1 cellular context compared by ENCODE assay signal in genomic region chr7:140060788-140061606, GRCh38.
TF ChIP-seq lines count a peak whose summit lies in the region.

No MANE protein-coding gene starts in this region.

TF ChIP-seq in HepG2, 621 proteins besides CTCF, POLR2A, EP300 and RAD21 (continued from another document):
- no peak for TF ChIP-seq ZNF446 (CRISPR knock-in tag; IDR thresholded peaks at IDR 0.05)
- 0 out of 2 replicates have a peak, but pooled peaks have one; percentile 23 for TF ChIP-seq ERF (CRISPR knock-in tag; IDR thresholded peaks at IDR 0.05)
- TF ChIP-seq ZSCAN21 (CRISPR knock-in tag; IDR thresholded peaks at IDR 0.05; ENCODE audit: borderline replicate concordance) = no peak
- TF ChIP-seq TFAP4 (IDR thresholded peaks at IDR 0.05; ENCODE audit: borderline replicate concordance, low read depth) = 0 out of 2 replicates have a peak, but pooled peaks have one; percentile 19
- TF ChIP-seq NFYB (CRISPR knock-in tag; IDR thresholded peaks at IDR 0.05) = no peak
- no peak for TF ChIP-seq ZSCAN25 (CRISPR knock-in tag; IDR thresholded peaks at IDR 0.05)
- no peak for TF ChIP-seq ZNF652 (CRISPR knock-in tag; IDR thresholded peaks at IDR 0.05; ENCODE audit: borderline replicate concordance, low read depth)
- no peak for TF ChIP-seq ZMAT5 (CRISPR knock-in tag; IDR thresholded peaks at IDR 0.05; ENCODE audit: borderline replicate concordance, low read depth)
- TF ChIP-seq STAG1 (CRISPR knock-in tag; IDR thresholded peaks at IDR 0.05) = no peak
- no peak for TF ChIP-seq TFE3 (CRISPR knock-in tag; IDR thresholded peaks at IDR 0.05)
- TF ChIP-seq GABPB1 (CRISPR knock-in tag; IDR thresholded peaks at IDR 0.05) = no peak
- no peak for TF ChIP-seq ZFP82 (CRISPR knock-in tag; IDR thresholded peaks at IDR 0.05; ENCODE audit: borderline replicate concordance)
- TF ChIP-seq, protein P1, sequence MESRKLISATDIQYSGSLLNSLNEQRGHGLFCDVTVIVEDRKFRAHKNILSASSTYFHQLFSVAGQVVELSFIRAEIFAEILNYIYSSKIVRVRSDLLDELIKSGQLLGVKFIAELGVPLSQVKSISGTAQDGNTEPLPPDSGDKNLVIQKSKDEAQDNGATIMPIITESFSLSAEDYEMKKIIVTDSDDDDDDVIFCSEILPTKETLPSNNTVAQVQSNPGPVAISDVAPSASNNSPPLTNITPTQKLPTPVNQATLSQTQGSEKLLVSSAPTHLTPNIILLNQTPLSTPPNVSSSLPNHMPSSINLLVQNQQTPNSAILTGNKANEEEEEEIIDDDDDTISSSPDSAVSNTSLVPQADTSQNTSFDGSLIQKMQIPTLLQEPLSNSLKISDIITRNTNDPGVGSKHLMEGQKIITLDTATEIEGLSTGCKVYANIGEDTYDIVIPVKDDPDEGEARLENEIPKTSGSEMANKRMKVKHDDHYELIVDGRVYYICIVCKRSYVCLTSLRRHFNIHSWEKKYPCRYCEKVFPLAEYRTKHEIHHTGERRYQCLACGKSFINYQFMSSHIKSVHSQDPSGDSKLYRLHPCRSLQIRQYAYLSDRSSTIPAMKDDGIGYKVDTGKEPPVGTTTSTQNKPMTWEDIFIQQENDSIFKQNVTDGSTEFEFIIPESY (CRISPR knock-in tag; IDR thresholded peaks at IDR 0.05) = peak; percentile 30; the same call in 1 of the 2 replicates
- TF ChIP-seq ZMYM4 (CRISPR knock-in tag; IDR thresholded peaks at IDR 0.05) = no peak
- TF ChIP-seq ZZZ3 (CRISPR knock-in tag; IDR thresholded peaks at IDR 0.05; ENCODE audit: borderline replicate concordance) = no peak
- TF ChIP-seq ZNF562 (CRISPR knock-in tag; IDR thresholded peaks at IDR 0.05; ENCODE audit: borderline replicate concordance) = no peak
- no peak for TF ChIP-seq ZNF552 (CRISPR knock-in tag; IDR thresholded peaks at IDR 0.05; ENCODE audit: borderline replicate concordance)
- TF ChIP-seq, protein P2, sequence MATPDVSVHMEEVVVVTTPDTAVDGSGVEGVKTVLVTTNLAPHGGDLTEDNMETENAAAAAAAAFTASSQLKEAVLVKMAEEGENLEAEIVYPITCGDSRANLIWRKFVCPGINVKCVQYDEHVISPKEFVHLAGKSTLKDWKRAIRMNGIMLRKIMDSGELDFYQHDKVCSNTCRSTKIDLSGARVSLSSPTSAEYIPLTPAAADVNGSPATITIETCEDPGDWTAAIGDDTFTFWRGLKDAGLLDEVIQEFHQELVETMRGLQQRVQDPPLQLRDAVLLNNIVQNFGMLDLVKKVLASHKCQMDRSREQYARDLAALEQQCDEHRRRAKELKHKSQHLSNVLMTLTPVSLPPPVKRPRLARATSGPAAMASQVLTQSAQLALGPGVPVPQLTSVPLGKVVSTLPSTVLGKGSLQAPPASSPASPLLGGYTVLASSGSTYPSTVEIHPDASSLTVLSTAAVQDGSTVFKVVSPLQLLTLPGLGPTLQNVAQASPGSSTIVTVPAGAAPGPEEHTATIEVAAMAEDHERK (CRISPR knock-in tag; IDR thresholded peaks at IDR 0.05; ENCODE audit: low read depth) = no peak
